ENCODE assay signal across 28 cellular contexts in genomic region chr1:53639996-53640695, GRCh38.
DNase-seq lines count a peak whose midpoint lies in the region; ATAC-seq, FAIRE-seq and TF ChIP-seq lines count a peak whose summit lies in the region.
"Had no signal": no experiment of that assay in that cellular context is flagged by ENCODE, and none has a peak within 500 bp of the region (broad histone marks: within the 10 kb centered on the region; RNA-seq: fewer than 3 reads in every experiment).

No MANE protein-coding gene starts in this region.

- H4K20me1 ChIP-seq in HepG2 (ENCODE audit: insufficient read depth, low read length) (no peaks in the 10 kb centered on the region), osteoblast (ENCODE audit: insufficient read depth, low read length) (peaks cover 59% of the 10 kb centered on the region), mammary epithelial cell (ENCODE audit: insufficient read depth, low read length) (no peaks in the 10 kb centered on the region)
- H4K20me1 ChIP-seq: BLaER1 treated with 17β-estradiol and CSF1 and Interleukin-3, amounts not matched to agents 10 nM and 100 nM had no signal

- no peak for FAIRE-seq in HepG2 (lab: Jason Lieb, UNC)

- H3K9me3 Mint-ChIP-seq in chondrocyte (ENCODE audit: low read depth), result no peaks in the 10 kb centered on the region
- H3K9me3 Mint-ChIP-seq: activated CD4-positive, alpha-beta T cell treated with anti-CD3 and anti-CD28 coated beads, Interleukin-2, amount 10 ng/mL, durations not matched to agents 7 days and 5 days; activated naive CD4-positive, alpha-beta T cell treated with anti-CD3 and anti-CD28 coated beads, Interleukin-2, amount 50 U/mL, for 24 hours; activated T-cell treated with anti-CD3 and anti-CD28 coated beads, Interleukin-2, amount 50 U/mL, for 72 hours; naive B cell had no signal

- H3K4me1 Mint-ChIP-seq in chondrocyte (ENCODE audit: low read depth), result peaks cover 37% of the 10 kb centered on the region
- H3K4me1 Mint-ChIP-seq: activated CD4-positive, alpha-beta T cell treated with anti-CD3 and anti-CD28 coated beads, Interleukin-2, amount 10 ng/mL, durations not matched to agents 7 days and 5 days; activated naive CD4-positive, alpha-beta T cell treated with anti-CD3 and anti-CD28 coated beads, Interleukin-2, amount 50 U/mL, for 24 hours; naive B cell had no signal

- POLR2A ChIA-PET in HepG2 (lab: Yijun Ruan, JAX), result no interaction called here

- no peaks in the 10 kb centered on the region for H3K27me3 Mint-ChIP-seq in chondrocyte (ENCODE audit: low read depth)
- H3K27me3 Mint-ChIP-seq: activated CD4-positive, alpha-beta T cell treated with anti-CD3 and anti-CD28 coated beads, Interleukin-2, amount 10 ng/mL, durations not matched to agents 7 days and 5 days; activated naive CD4-positive, alpha-beta T cell treated with anti-CD3 and anti-CD28 coated beads, Interleukin-2, amount 50 U/mL, for 24 hours had no signal

- peak overlapping the region; percentile 36 for H3K27ac Mint-ChIP-seq in chondrocyte (ENCODE audit: unreplicated experiment)
- H3K27ac Mint-ChIP-seq: activated CD4-positive, alpha-beta T cell treated with anti-CD3 and anti-CD28 coated beads, Interleukin-2, amount 10 ng/mL, durations not matched to agents 7 days and 5 days; activated naive CD4-positive, alpha-beta T cell treated with anti-CD3 and anti-CD28 coated beads, Interleukin-2, amount 50 U/mL, for 24 hours; activated T-cell treated with anti-CD3 and anti-CD28 coated beads, Interleukin-2, amount 50 U/mL, for 72 hours had no signal

- H3K4me1 ChIP-seq in right lobe of liver (no peaks in the 10 kb centered on the region), HepG2 (ENCODE audit: insufficient read depth, low read length) (no peaks in the 10 kb centered on the region), osteoblast (ENCODE audit: insufficient read depth, low read length) (peaks cover 11% of the 10 kb centered on the region), mammary epithelial cell (ENCODE audit: insufficient read depth, low read length) (no peaks in the 10 kb centered on the region)

- dilution Hi-C loops in mammary epithelial cell (cut with HindIII; ENCODE audit: low sequenced_read_pairs), result loop anchor here (10.0 kb wide), 1 partner anchor 55 kb away; no protein-coding TSS in a partner anchor

- H3K9ac ChIP-seq in HepG2 (ENCODE audit: insufficient read depth, low read depth, low read length), result no peak overlapping the region
- no peak overlapping the region for H3K9ac ChIP-seq in mammary epithelial cell (ENCODE audit: insufficient read depth, low read length)
- H3K9ac ChIP-seq: BLaER1 treated with 17β-estradiol and CSF1 and Interleukin-3, amounts not matched to agents 10 nM and 100 nM had no signal

- no peak for TF ChIP-seq RAD21 in HepG2 (CRISPR knock-in tag; IDR thresholded peaks at IDR 0.05)

- no peak overlapping the region for H3K4me3 ChIP-seq in right lobe of liver
- no peak overlapping the region for H3K4me3 ChIP-seq in HepG2 (replicated peaks in 1 of 3; ENCODE audit: insufficient read depth in 1 of 3, low read depth in 2 of 3, low read length in 3 of 3)
- no peak overlapping the region for H3K4me3 ChIP-seq in osteoblast (ENCODE audit: insufficient read depth, low read length)
- H3K4me3 ChIP-seq in mammary epithelial cell (replicated peaks in 1 of 3; ENCODE audit: insufficient read depth in 1 of 3, low read depth in 2 of 3, low read length in 3 of 3), result no peak overlapping the region
- H3K4me3 ChIP-seq: BLaER1 treated with 17β-estradiol and CSF1 and Interleukin-3, amounts not matched to agents 10 nM and 100 nM; cardiac muscle cell had no signal

- CTCF ChIA-PET in HepG2 (lab: Yijun Ruan, JAX; ENCODE audit: low intra/inter-chr PET ratio, low total read pairs), result no interaction called here
- CTCF ChIA-PET in mammary epithelial cell (lab: Charles Lee; ENCODE audit: low non-redundant PET), result no interaction called here

- no peaks in the 10 kb centered on the region for H3K9me3 ChIP-seq in right lobe of liver
- no peaks in the 10 kb centered on the region for H3K9me3 ChIP-seq in HepG2 (ENCODE audit: low read length)
- H3K9me3 ChIP-seq in osteoblast (ENCODE audit: low read depth, low read length), result no peaks in the 10 kb centered on the region
- H3K9me3 ChIP-seq in mammary epithelial cell (replicated peaks; ENCODE audit: insufficient read depth, low read length), result no peaks in the 10 kb centered on the region
- H3K9me3 ChIP-seq: BLaER1 treated with 17β-estradiol and CSF1 and Interleukin-3, amounts not matched to agents 10 nM and 100 nM had no signal

- H3K4me3 Mint-ChIP-seq in chondrocyte (ENCODE audit: unreplicated experiment), result no peak overlapping the region
- H3K4me3 Mint-ChIP-seq: activated CD4-positive, alpha-beta T cell treated with anti-CD3 and anti-CD28 coated beads, Interleukin-2, amount 10 ng/mL, durations not matched to agents 7 days and 5 days; activated naive CD4-positive, alpha-beta T cell treated with anti-CD3 and anti-CD28 coated beads, Interleukin-2, amount 50 U/mL, for 24 hours; activated T-cell treated with anti-CD3 and anti-CD28 coated beads, Interleukin-2, amount 50 U/mL, for 72 hours; naive B cell had no signal

- intact Hi-C loops in right lobe of liver (cut with DNase I) (no loop called here), HepG2 (cut with micrococcal nuclease; ENCODE audit: unreplicated experiment) (no loop called here), mammary epithelial cell (cut with micrococcal nuclease) (no loop called here)

- H2AFZ ChIP-seq in HepG2 (ENCODE audit: low read length) (no peak overlapping the region), osteoblast (ENCODE audit: low read length) (no peak overlapping the region), mammary epithelial cell (ENCODE audit: low read depth, low read length) (no peak overlapping the region)

- H3K27ac ChIP-seq in right lobe of liver (no peak overlapping the region), HepG2 (ENCODE audit: extremely low read length, insufficient read depth, low read length) (no peak overlapping the region), osteoblast (ENCODE audit: low read depth, low read length) (no peak overlapping the region), mammary epithelial cell (ENCODE audit: insufficient read depth, low read depth, low read length) (no peak overlapping the region)
- H3K27ac ChIP-seq: BLaER1 treated with 17β-estradiol and CSF1 and Interleukin-3, amounts not matched to agents 10 nM and 100 nM; cardiac muscle cell had no signal

- no peaks in the 10 kb centered on the region for H3K79me2 ChIP-seq in HepG2 (ENCODE audit: insufficient read depth, low read length)
- H3K79me2 ChIP-seq in osteoblast (ENCODE audit: insufficient read depth, low read length), result no peaks in the 10 kb centered on the region
- H3K79me2 ChIP-seq in mammary epithelial cell (ENCODE audit: insufficient read depth, low read length), result no peaks in the 10 kb centered on the region

- TF ChIP-seq CTCF in right lobe of liver (IDR thresholded peaks at IDR 0.05), result no peak
- no peak for TF ChIP-seq CTCF in HepG2 (CRISPR knock-in tag; IDR thresholded peaks at IDR 0.05)
- no peak for TF ChIP-seq CTCF in chondrocyte (IDR thresholded peaks at IDR 0.05)
- no peak for TF ChIP-seq CTCF in osteoblast (IDR thresholded peaks at IDR 0.05; ENCODE audit: extremely low read depth, low read depth, low read length)
- TF ChIP-seq CTCF in mammary epithelial cell (conservative IDR thresholded peaks at IDR 0.05 in 1 of 2, IDR thresholded peaks at IDR 0.05 in 1 of 2; ENCODE audit: extremely low read depth in 1 of 2, insufficient read depth in 1 of 2, low read depth in 1 of 2, low read length in 2 of 2), result no peak

- no peaks in the 10 kb centered on the region for H3K36me3 Mint-ChIP-seq in chondrocyte (ENCODE audit: low read depth)
- H3K36me3 Mint-ChIP-seq: activated naive CD4-positive, alpha-beta T cell treated with anti-CD3 and anti-CD28 coated beads, Interleukin-2, amount 50 U/mL, for 24 hours; naive B cell had no signal

- TF ChIP-seq EP300 in HepG2 (IDR thresholded peaks at IDR 0.05; ENCODE audit: low read depth in 2 of 2, low read length in 2 of 2) (no peak), HepG2 (CRISPR knock-in tag; IDR thresholded peaks at IDR 0.05; ENCODE audit: borderline replicate concordance) (no peak)

- H3K4me2 ChIP-seq in HepG2 (ENCODE audit: low read depth, low read length) (no peak overlapping the region), osteoblast (ENCODE audit: insufficient read depth, low read length) (peak overlapping the region; percentile 50), mammary epithelial cell (ENCODE audit: insufficient read depth, low read depth, low read length) (no peak overlapping the region)

- TF ChIP-seq POLR2A in right lobe of liver (IDR thresholded peaks at IDR 0.05), result no peak
- TF ChIP-seq POLR2A in HepG2 (IDR thresholded peaks at IDR 0.05; ENCODE audit: insufficient read depth in 1 of 2, low read depth in 2 of 2, low read length in 2 of 2), result no peak

- ATAC-seq in right lobe of liver (no peak), HepG2 (no peak)
- ATAC-seq: esophagus mucosa, left lobe of liver had no signal

- in situ Hi-C loops in HepG2 (cut with HindIII; ENCODE audit: extremely low pct_ligation_motif_present, low pct_unique_long_range_greater_than_20kb), result no loop called here
- in situ Hi-C loops in mammary epithelial cell (cut with MboI; ENCODE audit: low sequenced_read_pairs in 2 of 2), result no loop called here

- WGBS in right lobe of liver (ENCODE audit: insufficient coverage, low coverage, low lambda C conversion rate, missing lambda C conversion rate), result 65% methylated on average over 2 of the region's 4 CpGs
- WGBS in HepG2 (ENCODE audit: low lambda C conversion rate), result 10% methylated on average over 2 of the region's 4 CpGs
- WGBS in mammary epithelial cell (ENCODE audit: low coverage, missing lambda C conversion rate), result 59% methylated on average over 4 of the region's 4 CpGs

- DNase-seq in right lobe of liver, result peak in 2 of 3 donors; percentile 18 to 38
- DNase-seq in HepG2 (ENCODE audit: low spot score), result no peak
- peak; percentile 55 for DNase-seq in chondrocyte (ENCODE audit: low spot score)
- peak; percentile 62 for DNase-seq in osteoblast (ENCODE audit: insufficient read length, low spot score, missing footprints)
- DNase-seq in mammary epithelial cell, result no peak
- no peak for DNase-seq in NCI-H446 treated with DMSO at 0.1 percent for 48 hours (lab: John Stamatoyannopoulos, UW)
- DNase-seq in HUDEP-2 (lab: John Stamatoyannopoulos, UW; ENCODE audit: unreplicated experiment in 76 of 76), result no peak
- no peak for DNase-seq in NAMALWA (ENCODE audit: low spot score)
- DNase-seq: activated CD4-positive, alpha-beta T cell treated with anti-CD3 and anti-CD28 coated beads, Interleukin-2, amount 10 ng/mL, durations not matched to agents 7 days and 5 days; activated T-cell treated with anti-CD3 and anti-CD28 coated beads, Interleukin-2, amount 50 U/mL, for 72 hours; anterior cingulate cortex; COR-L47; DMS53; KG1; naive B cell; NCI-H1417 treated with DMSO at 0.1 percent for 48 hours; NCI-H2081 treated with DMSO at 0.1 percent for 48 hours; NCI-H82; occipital lobe; Right ventricle myocardium superior; stimulated activated CD4-positive, alpha-beta T cell treated with anti-CD3 and anti-CD28 coated beads, Interleukin-12 subunit alpha, Interleukin-12 subunit beta, amount 100 ng/mL, for 4 hours; stimulated activated CD4-positive, alpha-beta T cell treated with anti-CD3 and anti-CD28 coated beads, Interleukin-4, amount 100 ng/mL, for 1 hour; substantia nigra had no signal

- H3K27me3 ChIP-seq in right lobe of liver (no peaks in the 10 kb centered on the region), HepG2 (ENCODE audit: control insufficient read depth in 1 of 2, insufficient read depth in 2 of 2, low read length in 2 of 2) (peaks cover 0 to 42% of the 10 kb centered on the region in 2 experiments; a peak in 3 of 5 replicates), osteoblast (ENCODE audit: insufficient read depth, low read length) (no peaks in the 10 kb centered on the region), mammary epithelial cell (ENCODE audit: insufficient read depth, low read length) (no peaks in the 10 kb centered on the region)
- H3K27me3 ChIP-seq: BLaER1 treated with 17β-estradiol and CSF1 and Interleukin-3, amounts not matched to agents 10 nM and 100 nM; cardiac muscle cell had no signal

- BruUV-seq in HepG2 (replicated peaks; lab: Mats Ljungman, UMichigan), result no TSS peak
- BruUV-seq in mammary epithelial cell (replicated peaks; lab: Mats Ljungman, UMichigan), result no TSS peak

- H3K36me3 ChIP-seq in right lobe of liver (no peaks in the 10 kb centered on the region), HepG2 (replicated peaks in 1 of 2; ENCODE audit: control insufficient read depth in 1 of 2, insufficient read depth in 2 of 2, low read length in 2 of 2) (no peaks in the 10 kb centered on the region), osteoblast (ENCODE audit: insufficient read depth, low read length) (no peaks in the 10 kb centered on the region), mammary epithelial cell (ENCODE audit: insufficient read depth, low read length) (no peaks in the 10 kb centered on the region)
- H3K36me3 ChIP-seq: BLaER1 treated with 17β-estradiol and CSF1 and Interleukin-3, amounts not matched to agents 10 nM and 100 nM; cardiac muscle cell had no signal

Comparison
In these comparisons a context has a peak if more than half of its experiments do, and no peak if none do; other contexts are left out.
1. DNase-seq: peak in right lobe of liver (2 of 3), chondrocyte (single experiment) and osteoblast (single experiment); none in HepG2 (single experiment), mammary epithelial cell (single experiment), NCI-H446 treated with DMSO at 0.1 percent for 48 hours (single experiment), HUDEP-2 (0 of 76) and NAMALWA (single experiment).